ENCODE assay signal across 26 cellular contexts in the genomic region with DNA sequence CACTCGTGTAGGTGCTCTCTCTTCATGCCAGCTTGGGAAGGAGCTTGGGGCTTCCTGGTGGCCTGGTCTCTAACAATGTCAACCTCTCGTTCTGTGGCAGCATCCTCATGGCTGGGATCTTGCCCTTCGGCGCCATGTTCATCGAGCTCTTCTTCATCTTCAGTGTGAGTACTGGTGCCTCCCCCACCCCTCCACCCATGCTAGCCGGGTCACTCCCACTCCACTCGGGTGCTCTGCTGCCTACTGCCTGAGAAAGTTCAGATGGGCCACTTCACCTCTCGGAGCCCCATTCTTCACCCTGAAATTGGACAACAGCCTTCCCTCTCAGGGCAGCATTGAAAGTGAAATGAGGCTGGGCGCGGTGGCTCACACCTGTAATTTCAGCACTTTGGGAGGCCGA. TPM values are rescaled to one million over a fixed set of nuclear protein-coding genes. Genes with fewer than 3 reads are reported as not detected.
DNase-seq lines count a peak whose midpoint lies in the region; ATAC-seq, FAIRE-seq and TF ChIP-seq lines count a peak whose summit lies in the region.
"Had no signal": no experiment of that assay in that cellular context is flagged by ENCODE, and none has a peak within 500 bp of the region (broad histone marks: within the 10 kb centered on the region; RNA-seq: fewer than 3 reads in every experiment).

No MANE protein-coding gene starts in this region.

- no peaks in the 10 kb centered on the region for H3K23me2 ChIP-seq in H1 (ENCODE audit: low read depth, low read length)

- H3K27me3 ChIP-seq in H1 (replicated peaks in 1 of 4; ENCODE audit: control insufficient read depth in 3 of 4, extremely low read depth in 1 of 4, insufficient read depth in 3 of 4, low read length in 3 of 4) = no peaks in the 10 kb centered on the region
- H3K27me3 ChIP-seq: BLaER1 treated with 17β-estradiol and CSF1 and Interleukin-3, amounts not matched to agents 10 nM and 100 nM; MG63; SJSA1 had no signal

- H2BK20ac ChIP-seq in H1 (ENCODE audit: low read length) = no peak overlapping the region

- no peaks in the 10 kb centered on the region for H3K79me1 ChIP-seq in H1 (ENCODE audit: low read depth, low read length)

- no peaks in the 10 kb centered on the region for H3K79me2 ChIP-seq in H1 (ENCODE audit: control insufficient read depth in 1 of 2, insufficient read depth in 2 of 2, low read length in 2 of 2)

- no peak for TF ChIP-seq POLR2A in H1 (IDR thresholded peaks at IDR 0.05; ENCODE audit: control extremely low read depth in 1 of 2, low read depth in 2 of 2, low read length in 2 of 2)

- H3K56ac ChIP-seq in H1 (replicated peaks; ENCODE audit: insufficient read length, low read depth, low read length) = no peak overlapping the region

- TF ChIP-seq CTCF in H1 (IDR thresholded peaks at IDR 0.05; ENCODE audit: control extremely low read depth in 1 of 3, insufficient read depth in 1 of 3, low read depth in 1 of 3, low read length in 3 of 3) = no peak
- TF ChIP-seq CTCF in neural crest cell (conservative IDR thresholded peaks at IDR 0.05) = no peak

- H3K4me3 ChIP-seq in H1 (ENCODE audit: extremely low read depth in 1 of 4, insufficient read depth in 2 of 4, low read depth in 3 of 4, low read length in 4 of 4) = no peak overlapping the region
- H3K4me3 ChIP-seq: A549; BLaER1 treated with 17β-estradiol and CSF1 and Interleukin-3, amounts not matched to agents 10 nM and 100 nM; GM23248; MG63; PC-9; SJSA1 had no signal

- CTCF ChIA-PET in activated naive CD4-positive, alpha-beta T cell treated with anti-CD3 and anti-CD28 coated beads for 36 hours (lab: Charles Lee) = no interaction called here
- CTCF ChIA-PET in H1 (lab: Charles Lee; ENCODE audit: partially characterized antibody) = interaction anchor here (1.0 to 1.4 kb wide), 2 partner anchors 83 to 494 kb away, joined by 4 read pairs; no protein-coding TSS in a partner anchor

- no peak overlapping the region for H3K9ac ChIP-seq in H1 (replicated peaks in 1 of 4; ENCODE audit: extremely low read depth in 1 of 4, low read depth in 3 of 4, low read length in 3 of 4)
- H3K9ac ChIP-seq: BLaER1 treated with 17β-estradiol and CSF1 and Interleukin-3, amounts not matched to agents 10 nM and 100 nM; GM23248 had no signal

- H3K27ac ChIP-seq in H1 (ENCODE audit: low read depth, low read length) = no peak overlapping the region
- H3K27ac ChIP-seq: A549, GM23248, PC-9, SJSA1 had no signal

- ATAC-seq in GM19397 (IDR thresholded peaks at IDR 0.05; ENCODE audit: unreplicated experiment) = no peak
- ATAC-seq: A549 had no signal

- WGBS in H1 (ENCODE audit: extremely low coverage in 1 of 2, insufficient coverage in 1 of 2, insufficient read length in 1 of 2, insufficient replicate concordance in 2 of 2, low coverage in 1 of 2, low lambda C conversion rate in 2 of 2, missing lambda C conversion rate in 1 of 2), 2 experiments = 93% methylated on average over 11 of the region's 11 CpGs; no CpG with 5 or more reads in 1 of the 2 experiments

- H2AFZ ChIP-seq in H1 (ENCODE audit: low read length) = no peak overlapping the region
- H2AFZ ChIP-seq: GM23248, PC-9 had no signal

- no peak overlapping the region for H2BK15ac ChIP-seq in H1 (ENCODE audit: low read length)

- no peak overlapping the region for H3K4me2 ChIP-seq in H1 (ENCODE audit: insufficient read depth in 1 of 2, low read depth in 2 of 2, low read length in 2 of 2)
- H3K4me2 ChIP-seq: A549, PC-9 had no signal

- H3K36me3 ChIP-seq in H1 (ENCODE audit: control insufficient read depth in 2 of 4, insufficient read depth in 4 of 4, low read length in 3 of 4) = peaks cover 28 to 56% (median 48%) of the 10 kb centered on the region in 4 experiments

- H3K27ac Mint-ChIP-seq in activated naive CD4-positive, alpha-beta T cell treated with anti-CD3 and anti-CD28 coated beads for 36 hours = peak overlapping the region; percentile 46
- H3K27ac Mint-ChIP-seq in neural crest cell (ENCODE audit: unreplicated experiment) = peak overlapping the region; percentile 75

- H3K18ac ChIP-seq in H1 (ENCODE audit: extremely low read depth, low read length) = no peak overlapping the region

- H3K4me3 Mint-ChIP-seq in activated naive CD4-positive, alpha-beta T cell treated with anti-CD3 and anti-CD28 coated beads for 36 hours = no peak overlapping the region
- H3K4me3 Mint-ChIP-seq in neural crest cell = no peak overlapping the region
- H3K4me3 Mint-ChIP-seq: CD4-positive, alpha-beta memory T cell; H9 had no signal

- no peak overlapping the region for H4K5ac ChIP-seq in H1 (ENCODE audit: insufficient read length, low read depth, low read length)

- no peak overlapping the region for H3K23ac ChIP-seq in H1 (ENCODE audit: insufficient read length)

- no peak overlapping the region for H2BK5ac ChIP-seq in H1 (ENCODE audit: low read depth, low read length)

- no peak for TF ChIP-seq EP300 in H1 (IDR thresholded peaks at IDR 0.05; ENCODE audit: borderline replicate concordance in 1 of 2, low read depth in 2 of 2, low read length in 2 of 2)

- H4K91ac ChIP-seq in H1 (replicated peaks; ENCODE audit: insufficient read length, low read length) = no peak overlapping the region

- DNase-seq in activated naive CD4-positive, alpha-beta T cell treated with anti-CD3 and anti-CD28 coated beads for 36 hours = no peak
- no peak for DNase-seq in activated naive CD4-positive, alpha-beta T cell treated with anti-CD3 and anti-CD28 coated beads, Interleukin-2, amount 50 U/mL, for 16 hours
- DNase-seq in H1 (ENCODE audit: low read depth in 1 of 2, low spot score in 2 of 2) (no peak), neural crest cell (ENCODE audit: low read depth, low spot score) (no peak), NCI-H446 (lab: John Stamatoyannopoulos, UW) (no peak)
- DNase-seq in activated CD4-positive, alpha-beta T cell treated with anti-CD3 and anti-CD28 coated beads for 4 hours = no peak
- DNase-seq: AML-193; CD4-positive, alpha-beta memory T cell; COR-L47; DMS53; GM23248; H9; KBM-7; MG63; NCI-H1048; NCI-H1417; NCI-H1694; NCI-H2029 treated with DMSO at 0.1 percent for 48 hours; NCI-H526 treated with DMSO at 0.1 percent for 48 hours; PC-9; Right ventricle myocardium superior had no signal

- no peak for FAIRE-seq in H1 (lab: Jason Lieb, UNC)
- FAIRE-seq: A549, GM18507 had no signal

- no peak overlapping the region for H3K4ac ChIP-seq in H1 (replicated peaks; ENCODE audit: insufficient read length, low read depth, low read length)

- no peak overlapping the region for H2BK120ac ChIP-seq in H1 (replicated peaks; ENCODE audit: low read depth, low read length)

- intact Hi-C loops in activated naive CD4-positive, alpha-beta T cell treated with anti-CD3 and anti-CD28 coated beads for 36 hours (cut with micrococcal nuclease) = no loop called here

- H3K9me3 ChIP-seq in H1 (ENCODE audit: insufficient read depth in 2 of 2, low read depth in 1 of 2, low read length in 1 of 2) = no peaks in the 10 kb centered on the region
- H3K9me3 ChIP-seq: A549; BLaER1 treated with 17β-estradiol and CSF1 and Interleukin-3, amounts not matched to agents 10 nM and 100 nM; MG63; SJSA1 had no signal

- POLR2A ChIA-PET in H1 (lab: Charles Lee; ENCODE audit: partially characterized antibody) = no interaction called here

- peaks cover 3 to 5% of the 10 kb centered on the region in 2 experiments for H4K20me1 ChIP-seq in H1 (replicated peaks in 1 of 2; ENCODE audit: control insufficient read depth in 1 of 2, insufficient read depth in 2 of 2, low read length in 2 of 2)

- no peak overlapping the region for H4K8ac ChIP-seq in H1 (ENCODE audit: extremely low read depth, insufficient read depth, low read length)

- TF ChIP-seq RAD21 in H1 (IDR thresholded peaks at IDR 0.05 in 1 of 2, conservative IDR thresholded peaks at IDR 0.05 in 1 of 2; ENCODE audit: low read depth in 2 of 2, low read length in 2 of 2) = no peak

- no peak overlapping the region for H3K14ac ChIP-seq in H1 (ENCODE audit: insufficient read length)

- H3K4me1 ChIP-seq in H1 (replicated peaks in 1 of 4; ENCODE audit: control insufficient read depth in 3 of 4, insufficient read depth in 4 of 4, low read length in 3 of 4) = peaks cover 0 to 2% (median 0%) of the 10 kb centered on the region in 4 experiments; a peak in 2 of 7 replicates

- H3K36me3 Mint-ChIP-seq in activated naive CD4-positive, alpha-beta T cell treated with anti-CD3 and anti-CD28 coated beads for 36 hours (ENCODE audit: low read depth) = peaks cover 48% of the 10 kb centered on the region
- peaks cover 24% of the 10 kb centered on the region for H3K36me3 Mint-ChIP-seq in neural crest cell (ENCODE audit: low read depth)

- H3K4me1 Mint-ChIP-seq in activated naive CD4-positive, alpha-beta T cell treated with anti-CD3 and anti-CD28 coated beads for 36 hours (ENCODE audit: low read depth) = peaks cover 4% of the 10 kb centered on the region
- no peaks in the 10 kb centered on the region for H3K4me1 Mint-ChIP-seq in neural crest cell

- no peaks in the 10 kb centered on the region for H3K27me3 Mint-ChIP-seq in activated naive CD4-positive, alpha-beta T cell treated with anti-CD3 and anti-CD28 coated beads for 36 hours (ENCODE audit: low read depth)
- no peaks in the 10 kb centered on the region for H3K27me3 Mint-ChIP-seq in neural crest cell (ENCODE audit: low read depth)
- H3K27me3 Mint-ChIP-seq: CD4-positive, alpha-beta memory T cell had no signal

- no peak overlapping the region for H2BK12ac ChIP-seq in H1 (ENCODE audit: low read depth, low read length)

- H2AK5ac ChIP-seq in H1 (ENCODE audit: low read depth, low read length) = no peak overlapping the region

- no peaks in the 10 kb centered on the region for H3K9me3 Mint-ChIP-seq in activated naive CD4-positive, alpha-beta T cell treated with anti-CD3 and anti-CD28 coated beads for 36 hours
- H3K9me3 Mint-ChIP-seq in neural crest cell = no peaks in the 10 kb centered on the region
- H3K9me3 Mint-ChIP-seq: CD4-positive, alpha-beta memory T cell; H9 had no signal

RNA-seq across cellular contexts. Expression of gene TM9SF4, which starts 48.8 kb away (rescaled TPM):
- total RNA-seq in activated naive CD4-positive, alpha-beta T cell treated with anti-CD3 and anti-CD28 coated beads for 36 hours = 10 to 100 TPM; 37.9 to 39.1 TPM
- total RNA-seq in H1 (2021; fragmentation: NEBNext Ultra II Directional; extraction: Animal tissue kit (Norgen Biotek cat#: 25700)) = 38.4 and 40.5 TPM in 2 replicates
- 68.7 and 72.0 TPM in 2 replicates for polyA plus RNA-seq in H1 (2011; rRNA removed)
- 63.3 TPM for polyA plus RNA-seq in H1 (2011; cell fraction: cytosol; rRNA removed)
- polyA plus RNA-seq in H1 (2011; cell fraction: nucleus; rRNA removed) = 96.5 TPM
- polyA plus RNA-seq in H1 (2012, experiment 1 of 2) = 51.4 to 59.5 TPM (median 54.3 TPM) in 4 replicates
- polyA plus RNA-seq in H1 (2012, experiment 2 of 2) = 40.2 TPM
- polyA plus RNA-seq in H1 (2013, experiment 1 of 2) = 80.9 TPM
- 72.3 TPM for polyA plus RNA-seq in H1 (2013, experiment 2 of 2)
- 102 and 111 TPM in 2 replicates for polyA minus RNA-seq in H1 (2011; rRNA and poly(A)+ RNA removed)
- polyA minus RNA-seq in H1 (2011; cell fraction: cytosol; rRNA and poly(A)+ RNA removed) = 55.7 TPM
- polyA minus RNA-seq in H1 (2011; cell fraction: nucleus; rRNA and poly(A)+ RNA removed) = 83.1 TPM
- total RNA-seq in neural crest cell = 76.7 and 76.8 TPM in 2 replicates

RNA-seq across cellular contexts. Expression of gene PLAGL2, which starts 49.2 kb away (rescaled TPM):
- total RNA-seq in activated naive CD4-positive, alpha-beta T cell treated with anti-CD3 and anti-CD28 coated beads for 36 hours = 10 to 100 TPM; 63.3 to 64.9 TPM
- 25.4 and 26.1 TPM in 2 replicates for total RNA-seq in H1 (2021; fragmentation: NEBNext Ultra II Directional; extraction: Animal tissue kit (Norgen Biotek cat#: 25700))
- 20.6 and 26.7 TPM in 2 replicates for polyA plus RNA-seq in H1 (2011; rRNA removed)
- 13.6 TPM for polyA plus RNA-seq in H1 (2011; cell fraction: cytosol; rRNA removed)
- 16.7 TPM for polyA plus RNA-seq in H1 (2011; cell fraction: nucleus; rRNA removed)
- 23.8 to 28.5 TPM (median 26.4 TPM) in 4 replicates for polyA plus RNA-seq in H1 (2012, experiment 1 of 2)
- 20.3 TPM for polyA plus RNA-seq in H1 (2012, experiment 2 of 2)
- polyA plus RNA-seq in H1 (2013, experiment 1 of 2) = 19.4 TPM
- polyA plus RNA-seq in H1 (2013, experiment 2 of 2) = 19.7 TPM
- 26.9 and 28.7 TPM in 2 replicates for polyA minus RNA-seq in H1 (2011; rRNA and poly(A)+ RNA removed)
- polyA minus RNA-seq in H1 (2011; cell fraction: cytosol; rRNA and poly(A)+ RNA removed) = 20.6 TPM
- polyA minus RNA-seq in H1 (2011; cell fraction: nucleus; rRNA and poly(A)+ RNA removed) = 18.4 TPM
- total RNA-seq in neural crest cell = 70.4 and 71.1 TPM in 2 replicates

RNA-seq across cellular contexts. Expression of gene POFUT1, which starts 49.3 kb away (rescaled TPM):
- total RNA-seq in activated naive CD4-positive, alpha-beta T cell treated with anti-CD3 and anti-CD28 coated beads for 36 hours = 10 to 100 TPM; 37.1 to 38.9 TPM
- 24.4 and 24.5 TPM in 2 replicates for total RNA-seq in H1 (2021; fragmentation: NEBNext Ultra II Directional; extraction: Animal tissue kit (Norgen Biotek cat#: 25700))
- polyA plus RNA-seq in H1 (2011; rRNA removed) = 19.4 and 23.5 TPM in 2 replicates
- 23.1 TPM for polyA plus RNA-seq in H1 (2011; cell fraction: cytosol; rRNA removed)
- 27.9 TPM for polyA plus RNA-seq in H1 (2011; cell fraction: nucleus; rRNA removed)
- 19.9 to 22.6 TPM (median 21.3 TPM) in 4 replicates for polyA plus RNA-seq in H1 (2012, experiment 1 of 2)
- 21.9 TPM for polyA plus RNA-seq in H1 (2012, experiment 2 of 2)
- 27.9 TPM for polyA plus RNA-seq in H1 (2013, experiment 1 of 2)
- 31.3 TPM for polyA plus RNA-seq in H1 (2013, experiment 2 of 2)
- polyA minus RNA-seq in H1 (2011; rRNA and poly(A)+ RNA removed) = 30.4 and 33.9 TPM in 2 replicates
- polyA minus RNA-seq in H1 (2011; cell fraction: cytosol; rRNA and poly(A)+ RNA removed) = 22.5 TPM
- 26.9 TPM for polyA minus RNA-seq in H1 (2011; cell fraction: nucleus; rRNA and poly(A)+ RNA removed)
- 47.5 and 51.4 TPM in 2 replicates for total RNA-seq in neural crest cell
